ENCODE assay signal across 31 cellular contexts in genomic region chr9:93843396-93843795, GRCh38.
"Had no signal": no experiment of that assay in that cellular context is flagged by ENCODE, and none has a peak within 500 bp of the region (broad histone marks: within the 10 kb centered on the region; RNA-seq: fewer than 3 reads in every experiment).

No MANE protein-coding gene starts in this region.

- DNase-seq: activated B cell treated with CpG ODN at 0.5 μM for 24 hours; activated CD4-positive, alpha-beta memory T cell treated with anti-CD3 and anti-CD28 coated beads for 36 hours; activated CD4-positive, alpha-beta T cell treated with anti-CD3 and anti-CD28 coated beads for 4 hours; activated CD4-positive, alpha-beta T cell treated with anti-CD3 and anti-CD28 coated beads, Interleukin-2, amount 10 ng/mL, durations not matched to agents 24 days and 14 days; activated CD4-positive, alpha-beta T cell treated with anti-CD3 and anti-CD28 coated beads, Interleukin-2, amount 50 U/mL, for 1 hour; activated CD4-positive, alpha-beta T cell treated with anti-CD3 and anti-CD28 coated beads, Interleukin-2, amount 50 U/mL, for 4 hours; activated CD4-positive, CD25-positive, alpha-beta regulatory T cell treated with anti-CD3 and anti-CD28 coated beads, Interleukin-2, amount 50 U/mL, for 72 hours; activated CD8-positive, alpha-beta memory T cell treated with anti-CD3 and anti-CD28 coated beads, Interleukin-2, amount 50 U/mL, for 4 hours; activated CD8-positive, alpha-beta T cell treated with anti-CD3 and anti-CD28 coated beads for 36 hours; activated effector memory CD4-positive, alpha-beta T cell treated with anti-CD3 and anti-CD28 coated beads, Interleukin-2, amount 50 U/mL, for 16 hours; activated gamma-delta T cell treated with Interleukin-2 at 50 U/mL for 16 hours; activated naive CD4-positive, alpha-beta T cell; activated naive CD4-positive, alpha-beta T cell treated with anti-CD3 and anti-CD28 coated beads for 36 hours; activated naive CD4-positive, alpha-beta T cell treated with anti-CD3 and anti-CD28 coated beads, Interleukin-2, amount 50 U/mL, for 16 hours; activated naive CD8-positive, alpha-beta T cell treated with anti-CD3 and anti-CD28 coated beads for 36 hours; activated T-cell treated with anti-CD3 and anti-CD28 coated beads for 4 hours; activated T-cell treated with anti-CD3 and anti-CD28 coated beads, Interleukin-2, amount 50 U/mL, for 1 hour; activated T-cell treated with anti-CD3 and anti-CD28 coated beads, Interleukin-2, amount 50 U/mL, for 4 hours; activated T-cell treated with anti-CD3 and anti-CD28 coated beads, Interleukin-2, amount 50 U/mL, for 72 hours; adrenal gland; amygdala; anterior cingulate cortex; caudate nucleus; cerebellar nuclear complex; T-helper 1 cell; T-helper 2 cell; T-helper 9 cell had no signal

- H3K4me3 ChIP-seq: adrenal gland, ascending aorta, cardiac muscle cell had no signal

- ATAC-seq: activated CD8-positive, alpha-beta T cell treated with anti-CD3 and anti-CD28 coated beads for 36 hours; activated naive CD4-positive, alpha-beta T cell treated with anti-CD3 and anti-CD28 coated beads, Interleukin-2, amount 50 U/mL, for 72 hours; activated T-cell treated with anti-CD3 and anti-CD28 coated beads, Interleukin-2, amount 50 U/mL, for 4 hours; activated T-cell treated with anti-CD3 and anti-CD28 coated beads, Interleukin-2, amount 50 U/mL, for 72 hours; activated T-helper 17 cell treated with anti-CD3 and anti-CD28 coated beads, Interleukin-2, amount 50 U/mL, for 72 hours had no signal
